Comparison of ENCODE assay signal across 8 cellular contexts in genomic region chr13:30395192-30396158, GRCh38. TPM values are rescaled to one million over a fixed set of nuclear protein-coding genes. Genes with fewer than 3 reads are reported as not detected.
A peak's percentile ranks its signal among the peaks of the same experiment; 100 is the strongest.
DNase-seq lines count a peak whose midpoint lies in the region; ATAC-seq and TF ChIP-seq lines count a peak whose summit lies in the region.

No MANE protein-coding gene starts in this region.

- DNase-seq in NK-92 treated with Interleukin-12 subunit alpha and Interleukin-12 subunit beta, amount 100 ng/mL, for 24 hours (lab: John Stamatoyannopoulos, UW), result peak; percentile 50
- DNase-seq in NK-92 (lab: John Stamatoyannopoulos, UW; ENCODE audit: unreplicated experiment) (no peak), NCI-H2171 (lab: John Stamatoyannopoulos, UW) (peak; percentile 13), cerebellum (ENCODE audit: low spot score) (peak; percentile 52), islet precursor cell (peak; percentile 77), smooth muscle cell of the brain vasculature (ENCODE audit: low read depth, low spot score) (peak; percentile 69)

- ATAC-seq in HG03025 (IDR thresholded peaks at IDR 0.05; ENCODE audit: low FRiP score, unreplicated experiment), result peak; percentile 47

- peak overlapping the region; percentile 76 for H3K27ac ChIP-seq in VCaP

- no peak for TF ChIP-seq CTCF in VCaP (conservative IDR thresholded peaks at IDR 0.05)

RNA-seq across cellular contexts. Expression of gene UBE2L5, which starts 26.8 kb away (rescaled TPM):
- total RNA-seq in cerebellum, result 0.64 TPM
